In the genomic region with DNA sequence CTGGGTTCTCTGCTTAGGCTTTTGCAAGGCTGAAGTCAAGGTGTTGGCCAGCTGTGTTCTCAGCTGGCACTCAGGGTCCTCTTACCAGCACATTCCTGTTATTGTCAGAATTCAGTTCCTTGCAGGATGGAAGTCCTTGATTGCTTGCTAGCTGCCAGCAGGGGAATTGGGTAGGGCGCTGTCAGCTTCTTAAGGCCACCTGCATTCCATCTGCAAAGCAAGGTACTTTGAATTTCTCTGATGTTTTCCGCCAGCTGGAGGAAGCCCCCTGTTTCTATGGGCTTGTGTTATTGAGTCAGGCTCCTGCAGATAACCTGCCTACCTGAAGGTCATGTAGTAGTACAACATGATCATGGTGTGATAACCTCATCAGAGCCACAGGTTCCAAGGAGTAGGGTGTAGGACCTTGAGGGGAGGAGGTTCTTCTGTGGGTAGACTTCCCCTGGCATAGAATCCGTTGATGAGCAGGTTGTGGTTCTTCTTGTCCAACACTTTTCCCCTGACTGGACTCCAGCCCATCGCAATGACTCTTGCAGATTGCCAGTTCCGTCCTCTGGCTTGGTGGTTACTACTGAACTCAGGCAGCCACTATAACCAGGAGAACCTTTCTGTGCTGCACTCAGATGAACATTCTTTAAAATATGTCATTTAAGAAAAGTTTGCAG, we compare ENCODE assay signal across 15 cellular contexts. TPM values are rescaled to one million over a fixed set of nuclear protein-coding genes. Genes with fewer than 3 reads are reported as not detected.
DNase-seq lines count a peak whose midpoint lies in the region; ATAC-seq and TF ChIP-seq lines count a peak whose summit lies in the region.
"Had no signal": no experiment of that assay in that cellular context is flagged by ENCODE, and none has a peak within 500 bp of the region (broad histone marks: within the 10 kb centered on the region; RNA-seq: fewer than 3 reads in every experiment).

No MANE protein-coding gene starts in this region.

- H3K9me2 ChIP-seq in Karpas-422 (replicated peaks; ENCODE audit: insufficient read depth, low read length), result no peaks in the 10 kb centered on the region

- H3K9ac ChIP-seq in Karpas-422 (ENCODE audit: low read length) (no peak overlapping the region), colonic mucosa (ENCODE audit: low read depth in 2 of 2, low read length in 2 of 2) (no peak overlapping the region)

- peaks cover 50% of the 10 kb centered on the region for H4K20me1 ChIP-seq in Karpas-422 (ENCODE audit: insufficient read depth, low read depth, low read length)
- H4K20me1 ChIP-seq in osteoblast (ENCODE audit: insufficient read depth, low read length), result peaks cover 77% of the 10 kb centered on the region

- H3K4me1 Mint-ChIP-seq in CD8-positive, alpha-beta T cell (ENCODE audit: low read depth), result peaks cover 92% of the 10 kb centered on the region

- DNase-seq in CD8-positive, alpha-beta T cell, result peak in 1 of 7 experiments; percentile 42
- no peak for DNase-seq in Karpas-422
- DNase-seq in colonic mucosa, result peak; percentile 8
- no peak for DNase-seq in osteoblast (ENCODE audit: insufficient read length, low spot score, missing footprints)
- no peak for DNase-seq in hippocampal formation (lab: John Stamatoyannopoulos, UW)
- DNase-seq in NCI-H2081 treated with DMSO at 0.1 percent for 48 hours (lab: John Stamatoyannopoulos, UW), result no peak
- DNase-seq in EL, result no peak
- DNase-seq: activated CD4-positive, alpha-beta T cell treated with anti-CD3 and anti-CD28 coated beads for 48 hours; activated gamma-delta T cell; brain microvascular endothelial cell; endodermal cell; retina; stimulated activated naive CD4-positive, alpha-beta T cell had no signal

- peaks cover 98% of the 10 kb centered on the region for H3K79me2 ChIP-seq in Karpas-422 (ENCODE audit: low read length)
- H3K79me2 ChIP-seq in osteoblast (ENCODE audit: insufficient read depth, low read length), result peaks cover 97% of the 10 kb centered on the region

- H3K4me2 ChIP-seq in Karpas-422 (ENCODE audit: low read depth, low read length, poor library complexity, severe bottlenecking) (peak overlapping the region; percentile 10), osteoblast (ENCODE audit: insufficient read depth, low read length) (peak overlapping the region; percentile 6)

- no peak overlapping the region for H3K4me3 Mint-ChIP-seq in CD8-positive, alpha-beta T cell
- H3K4me3 Mint-ChIP-seq: endodermal cell had no signal

- H3K4me1 ChIP-seq in CD8-positive, alpha-beta T cell (ENCODE audit: insufficient read depth, low read length), result peaks cover 84% of the 10 kb centered on the region
- H3K4me1 ChIP-seq in Karpas-422 (ENCODE audit: low read length), result peaks cover 86% of the 10 kb centered on the region
- peaks cover 18% of the 10 kb centered on the region for H3K4me1 ChIP-seq in colonic mucosa
- H3K4me1 ChIP-seq in osteoblast (ENCODE audit: insufficient read depth, low read length), result peaks cover 52% of the 10 kb centered on the region

- no peaks in the 10 kb centered on the region for H3K9me3 ChIP-seq in CD8-positive, alpha-beta T cell (ENCODE audit: low read length)
- H3K9me3 ChIP-seq in Karpas-422 (ENCODE audit: low read length) (no peaks in the 10 kb centered on the region), colonic mucosa (no peaks in the 10 kb centered on the region), osteoblast (ENCODE audit: low read depth, low read length) (no peaks in the 10 kb centered on the region)
- H3K9me3 ChIP-seq: HAP-1 had no signal

- CTCF ChIA-PET in CD8-positive, alpha-beta T cell (lab: Charles Lee), result interaction anchor here (0.7 kb wide), 1 partner anchor 10 kb away, joined by 3 read pairs; no protein-coding TSS in a partner anchor

- H3K36me3 Mint-ChIP-seq in CD8-positive, alpha-beta T cell, result peaks cover 38% of the 10 kb centered on the region

- H2AFZ ChIP-seq in Karpas-422 (ENCODE audit: low read length) (no peak overlapping the region), osteoblast (ENCODE audit: low read length) (no peak overlapping the region)

- no peaks in the 10 kb centered on the region for H3K9me3 Mint-ChIP-seq in CD8-positive, alpha-beta T cell
- H3K9me3 Mint-ChIP-seq: endodermal cell had no signal

- no peak overlapping the region for H3K27ac ChIP-seq in CD8-positive, alpha-beta T cell (ENCODE audit: low read depth, low read length)
- H3K27ac ChIP-seq in Karpas-422 (ENCODE audit: low read length) (no peak overlapping the region), colonic mucosa (no peak overlapping the region), osteoblast (ENCODE audit: low read depth, low read length) (no peak overlapping the region)
- H3K27ac ChIP-seq: brain microvascular endothelial cell had no signal

- H3K4me3 ChIP-seq in CD8-positive, alpha-beta T cell (ENCODE audit: low read depth, low read length), result no peak overlapping the region
- H3K4me3 ChIP-seq in Karpas-422 (ENCODE audit: low read length) (no peak overlapping the region), colonic mucosa (no peak overlapping the region), osteoblast (ENCODE audit: insufficient read depth, low read length) (no peak overlapping the region)
- H3K4me3 ChIP-seq: HAP-1 had no signal

- intact Hi-C loops in CD8-positive, alpha-beta T cell (cut with DNase I, micrococcal nuclease), result loop anchor here in 1 of 2 experiments (10.0 kb wide), 1 partner anchor 1145 kb away; a partner anchor contains a TSS
- intact Hi-C loops in colonic mucosa (cut with DNase I), result loop anchor here (10.0 kb wide), 1 partner anchor 1295 kb away; a partner anchor contains a TSS

- H3K27ac Mint-ChIP-seq in CD8-positive, alpha-beta T cell, result peak overlapping the region; percentile 41
- H3K27ac Mint-ChIP-seq: endodermal cell had no signal

- POLR2A ChIA-PET in CD8-positive, alpha-beta T cell (lab: Charles Lee), result no interaction called here

- no peak for ATAC-seq in CD8-positive, alpha-beta T cell
- ATAC-seq: SK-N-SH treated with all-trans-retinoic acid at 6 μM for 48 hours had no signal

- no peaks in the 10 kb centered on the region for H3K27me3 Mint-ChIP-seq in CD8-positive, alpha-beta T cell (ENCODE audit: low read depth)

- no peak for TF ChIP-seq CTCF in CD8-positive, alpha-beta T cell (IDR thresholded peaks at IDR 0.05)
- TF ChIP-seq CTCF in colonic mucosa (IDR thresholded peaks at IDR 0.05) (no peak), osteoblast (IDR thresholded peaks at IDR 0.05; ENCODE audit: extremely low read depth, low read depth, low read length) (no peak)

- H3K36me3 ChIP-seq in CD8-positive, alpha-beta T cell (ENCODE audit: insufficient read depth, low read length), result no peaks in the 10 kb centered on the region
- H3K36me3 ChIP-seq in Karpas-422 (ENCODE audit: insufficient read depth, low read length), result peaks cover 12% of the 10 kb centered on the region; the same call in 1 of the 2 replicates
- no peaks in the 10 kb centered on the region for H3K36me3 ChIP-seq in colonic mucosa
- peaks cover 14% of the 10 kb centered on the region for H3K36me3 ChIP-seq in osteoblast (ENCODE audit: insufficient read depth, low read length)

- no peaks in the 10 kb centered on the region for H3K27me3 ChIP-seq in CD8-positive, alpha-beta T cell (ENCODE audit: insufficient read depth, low read length)
- no peaks in the 10 kb centered on the region for H3K27me3 ChIP-seq in Karpas-422 (ENCODE audit: low read length)
- H3K27me3 ChIP-seq in colonic mucosa, result no peaks in the 10 kb centered on the region
- no peaks in the 10 kb centered on the region for H3K27me3 ChIP-seq in osteoblast (ENCODE audit: insufficient read depth, low read length)
- H3K27me3 ChIP-seq: brain microvascular endothelial cell had no signal

RNA-seq across cellular contexts. Expression of a gene that starts 6.8 kb away (rescaled TPM):
- total RNA-seq in CD8-positive, alpha-beta T cell, result 10 to 100 TPM; 39.9 to 42.6 TPM
- total RNA-seq in Karpas-422 (2014; rRNA removed; shearing (Covaris generic); ENCODE audit: low replicate concordance), result 38.1 and 45.3 TPM in 2 replicates
- total RNA-seq in colonic mucosa (10 to 100 TPM; 17.1 to 21.9 TPM), osteoblast (16.5 and 21.4 TPM in 2 replicates)
